ENCODE assay signal across 28 cellular contexts in genomic region chr13:106371024-106371423, GRCh38.
"Had no signal": no experiment of that assay in that cellular context is flagged by ENCODE, and none has a peak within 500 bp of the region (broad histone marks: within the 10 kb centered on the region; RNA-seq: fewer than 3 reads in every experiment).

No MANE protein-coding gene starts in this region.

- DNase-seq: stimulated activated CD4-positive, alpha-beta T cell treated with anti-CD3 and anti-CD28 coated beads, Interleukin-2, amount 100 ng/mL, for 48 hours; stimulated activated CD4-positive, alpha-beta T cell treated with anti-CD3 and anti-CD28 coated beads, Interleukin-4, amount 100 ng/mL, for 1 hour; stimulated activated CD4-positive, alpha-beta T cell treated with anti-CD3 and anti-CD28 coated beads, Interleukin-4, amount 100 ng/mL, for 24 hours; stimulated activated CD4-positive, alpha-beta T cell treated with anti-CD3 and anti-CD28 coated beads, Interleukin-4, amount 100 ng/mL, for 4 hours; stimulated activated CD8-positive, alpha-beta memory T cell treated with anti-CD3 and anti-CD28 coated beads, Interleukin-4, amount 100 ng/mL, for 48 hours; stimulated activated naive B cell treated with anti-CD40 and anti-IgM and Interleukin-4, amounts not matched to agents 10 μg/mL and 1 μg/mL and 100 μg/mL, for 72 hours; stimulated activated naive CD4-positive, alpha-beta T cell; stimulated activated naive CD4-positive, alpha-beta T cell treated with Interleukin-2 at 50 U/mL for 16 hours; stimulated activated naive CD8-positive, alpha-beta T cell treated with anti-CD3 and anti-CD28 coated beads, Interleukin-15, amount 100 ng/mL, for 72 hours; stimulated activated naive CD8-positive, alpha-beta T cell treated with anti-CD3 and anti-CD28 coated beads, Interleukin-15, Interleukin-2, amounts not matched to agents 100 U/mL and 50 U/mL, for 24 hours; stomach; substantia nigra; testis; thyroid gland; tibial artery; transverse colon; upper lobe of left lung; upper lobe of right lung; uterus had no signal

- H3K4me3 Mint-ChIP-seq: stimulated activated effector memory CD8-positive, alpha-beta T cell treated with anti-CD3 and anti-CD28 coated beads, Interleukin-12 subunit alpha, Interleukin-12 subunit beta, amount 100 ng/mL, for 72 hours; stimulated activated memory B cell treated with anti-CD40 and anti-IgM and Interleukin-4, amounts not matched to agents 10 μg/mL and 1 μg/mL and 100 μg/mL, for 72 hours; stimulated activated naive B cell treated with anti-CD40 and anti-IgM and Interleukin-4, amounts not matched to agents 10 μg/mL and 1 μg/mL and 100 μg/mL, for 72 hours; stimulated activated naive CD8-positive, alpha-beta T cell treated with anti-CD3 and anti-CD28 coated beads, Interleukin-15, amount 100 ng/mL, for 72 hours; stimulated activated naive CD8-positive, alpha-beta T cell treated with anti-CD3 and anti-CD28 coated beads, Interleukin-15, Interleukin-2, amounts not matched to agents 100 ng/mL and 50 ng/mL, for 24 hours; type B pancreatic cell had no signal

- H3K27me3 Mint-ChIP-seq: stimulated activated memory B cell treated with anti-CD40 and anti-IgM and Interleukin-4, amounts not matched to agents 10 μg/mL and 1 μg/mL and 100 μg/mL, for 72 hours had no signal

- H3K36me3 ChIP-seq: stomach, suprapubic skin, thoracic aorta, thyroid gland, tibial artery, tibial nerve, transverse colon, upper lobe of left lung, upper lobe of right lung, uterus, vagina had no signal

- H3K36me3 Mint-ChIP-seq: stimulated activated effector memory CD8-positive, alpha-beta T cell treated with anti-CD3 and anti-CD28 coated beads, Interleukin-12 subunit alpha, Interleukin-12 subunit beta, amount 100 ng/mL, for 72 hours; stimulated activated memory B cell treated with anti-CD40 and anti-IgM and Interleukin-4, amounts not matched to agents 10 μg/mL and 1 μg/mL and 100 μg/mL, for 72 hours; stimulated activated naive B cell treated with anti-CD40 and anti-IgM and Interleukin-4, amounts not matched to agents 10 μg/mL and 1 μg/mL and 100 μg/mL, for 72 hours; type B pancreatic cell had no signal

- H3K9me3 ChIP-seq: stomach, suprapubic skin, testis, thoracic aorta, thyroid gland, tibial artery, tibial nerve, transverse colon, upper lobe of left lung, upper lobe of right lung, uterus, vagina had no signal

- H3K4me1 ChIP-seq: testis, thyroid gland, uterus had no signal

- H3K4me1 Mint-ChIP-seq: stimulated activated effector memory CD8-positive, alpha-beta T cell treated with anti-CD3 and anti-CD28 coated beads, Interleukin-12 subunit alpha, Interleukin-12 subunit beta, amount 100 ng/mL, for 72 hours had no signal

- H3K27me3 ChIP-seq: stomach, suprapubic skin, testis, thyroid gland, tibial artery, tibial nerve, transverse colon, upper lobe of left lung, upper lobe of right lung, uterus, vagina had no signal

- H3K4me3 ChIP-seq: stomach, suprapubic skin, testis, thoracic aorta, thyroid gland, tibial artery, tibial nerve, transverse colon, upper lobe of left lung, upper lobe of right lung, uterus, vagina had no signal

- H3K27ac ChIP-seq: stomach, suprapubic skin, testis, thyroid gland, tibial artery, tibial nerve, upper lobe of left lung, upper lobe of right lung, uterus, vagina had no signal

- H3K27ac Mint-ChIP-seq: stimulated activated effector memory CD8-positive, alpha-beta T cell treated with anti-CD3 and anti-CD28 coated beads, Interleukin-12 subunit alpha, Interleukin-12 subunit beta, amount 100 ng/mL, for 72 hours; stimulated activated memory B cell treated with anti-CD40 and anti-IgM and Interleukin-4, amounts not matched to agents 10 μg/mL and 1 μg/mL and 100 μg/mL, for 72 hours; stimulated activated naive B cell treated with anti-CD40 and anti-IgM and Interleukin-4, amounts not matched to agents 10 μg/mL and 1 μg/mL and 100 μg/mL, for 72 hours; stimulated activated naive CD8-positive, alpha-beta T cell treated with anti-CD3 and anti-CD28 coated beads, Interleukin-15, amount 100 ng/mL, for 72 hours; stimulated activated naive CD8-positive, alpha-beta T cell treated with anti-CD3 and anti-CD28 coated beads, Interleukin-15, Interleukin-2, amounts not matched to agents 100 ng/mL and 50 ng/mL, for 24 hours; type B pancreatic cell had no signal

- ATAC-seq: stimulated activated effector memory CD8-positive, alpha-beta T cell treated with anti-CD3 and anti-CD28 coated beads, Interleukin-12 subunit alpha, Interleukin-12 subunit beta, amount 100 ng/mL, for 72 hours; stimulated activated memory B cell treated with anti-CD40 and anti-IgM and Interleukin-4, amounts not matched to agents 10 μg/mL and 1 μg/mL and 100 μg/mL, for 72 hours; stimulated activated naive B cell treated with anti-CD40 and anti-IgM and Interleukin-4, amounts not matched to agents 10 μg/mL and 1 μg/mL and 100 μg/mL, for 72 hours; stimulated activated naive CD8-positive, alpha-beta T cell treated with anti-CD3 and anti-CD28 coated beads, Interleukin-15, amount 100 ng/mL, for 72 hours; stimulated activated naive CD8-positive, alpha-beta T cell treated with anti-CD3 and anti-CD28 coated beads, Interleukin-15, Interleukin-2, amounts not matched to agents 100 U/mL and 50 U/mL, for 24 hours; upper lobe of right lung had no signal

- H3K9me3 Mint-ChIP-seq: stimulated activated effector memory CD8-positive, alpha-beta T cell treated with anti-CD3 and anti-CD28 coated beads, Interleukin-12 subunit alpha, Interleukin-12 subunit beta, amount 100 ng/mL, for 72 hours; stimulated activated memory B cell treated with anti-CD40 and anti-IgM and Interleukin-4, amounts not matched to agents 10 μg/mL and 1 μg/mL and 100 μg/mL, for 72 hours; stimulated activated naive B cell treated with anti-CD40 and anti-IgM and Interleukin-4, amounts not matched to agents 10 μg/mL and 1 μg/mL and 100 μg/mL, for 72 hours; stimulated activated naive CD8-positive, alpha-beta T cell treated with anti-CD3 and anti-CD28 coated beads, Interleukin-15, amount 100 ng/mL, for 72 hours; stimulated activated naive CD8-positive, alpha-beta T cell treated with anti-CD3 and anti-CD28 coated beads, Interleukin-15, Interleukin-2, amounts not matched to agents 100 ng/mL and 50 ng/mL, for 24 hours; type B pancreatic cell had no signal

- FAIRE-seq: urothelium cell line had no signal
